9 cellular contexts compared by ENCODE assay signal in the genomic region with DNA sequence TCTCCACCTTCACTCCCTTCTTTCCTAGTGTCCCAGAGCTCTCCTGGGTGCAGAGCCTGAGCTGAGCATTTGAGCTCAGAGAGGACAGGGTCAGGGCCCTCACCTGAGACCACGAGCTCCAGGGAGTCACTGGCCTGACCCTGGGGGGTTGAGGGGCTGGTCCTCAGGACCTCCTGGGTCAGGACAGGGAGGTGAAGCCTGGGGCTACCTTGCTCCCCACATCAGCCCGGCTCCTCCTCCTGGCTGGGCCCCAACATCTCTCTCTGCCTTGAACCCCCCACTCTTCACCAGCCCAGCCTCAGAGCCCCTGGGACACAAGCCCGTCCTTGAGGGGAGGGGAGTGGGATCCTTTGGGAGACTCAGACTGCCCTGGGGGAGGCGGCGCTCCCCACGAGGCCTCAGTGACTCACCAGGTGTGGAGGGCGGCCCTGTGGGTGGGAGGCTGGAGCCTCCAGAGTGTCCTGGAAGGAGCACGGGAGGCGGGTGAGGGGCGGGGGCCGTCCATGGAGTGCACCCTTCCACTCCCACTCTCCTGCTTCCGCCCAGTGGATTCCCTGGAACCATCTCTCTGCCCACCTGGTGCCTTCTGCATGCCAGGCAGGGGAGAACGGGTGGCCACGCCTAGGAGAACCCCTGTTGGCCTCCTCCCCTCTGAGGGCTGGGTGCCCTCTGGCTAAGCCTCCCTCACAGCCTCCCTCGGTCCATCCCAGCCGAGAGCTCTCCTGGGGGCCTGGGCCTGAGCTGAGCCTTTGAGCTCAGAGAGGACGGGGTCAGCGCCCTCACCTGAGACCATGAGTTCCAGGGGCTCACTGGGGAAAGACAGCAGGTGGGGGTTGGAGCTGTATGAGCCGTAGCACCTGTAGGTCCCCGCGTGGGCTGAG. TPM values are rescaled to one million over a fixed set of nuclear protein-coding genes. Genes with fewer than 3 reads are reported as not detected.
A peak's percentile ranks its signal among the peaks of the same experiment; 100 is the strongest.
DNase-seq lines count a peak whose midpoint lies in the region; ATAC-seq and TF ChIP-seq lines count a peak whose summit lies in the region.
"Not testable (repeated sequence)": the region's sequence is repeated elsewhere in the genome, so short reads cannot be mapped to it uniquely, and the experiment has no call there.
"Had no signal": no experiment of that assay in that cellular context is flagged by ENCODE, and none has a peak within 500 bp of the region (broad histone marks: within the 10 kb centered on the region; RNA-seq: fewer than 3 reads in every experiment).

No MANE protein-coding gene starts in this region.

- H3K27ac Mint-ChIP-seq in activated CD8-positive, alpha-beta T cell treated with anti-CD3 and anti-CD28 coated beads, Interleukin-2, amount 10 ng/mL, durations not matched to agents 7 days and 5 days; endodermal cell: not testable (repeated sequence)

- not testable (repeated sequence) for H2AFZ ChIP-seq in DND-41 (ENCODE audit: low read depth, low read length)

- H3K36me3 ChIP-seq in DND-41 (ENCODE audit: insufficient read depth, low read length); endodermal cell (ENCODE audit: control insufficient read depth, insufficient read depth, low read length); suprapubic skin: not testable (repeated sequence)

- peaks cover 25% of the 10 kb centered on the region for H3K27me3 Mint-ChIP-seq in activated CD8-positive, alpha-beta T cell treated with anti-CD3 and anti-CD28 coated beads, Interleukin-2, amount 10 ng/mL, durations not matched to agents 7 days and 5 days (ENCODE audit: low read depth)
- peaks cover 36% of the 10 kb centered on the region for H3K27me3 Mint-ChIP-seq in endodermal cell (ENCODE audit: insufficient read depth)

- DNase-seq in DND-41; activated CD8-positive, alpha-beta T cell treated with anti-CD3 and anti-CD28 coated beads, Interleukin-2, amount 10 ng/mL, durations not matched to agents 7 days and 5 days; omental fat pad (ENCODE audit: low spot score): not testable (repeated sequence)
- DNase-seq in endodermal cell, result peak; percentile 39
- peak; percentile 40 for DNase-seq in left lobe of liver (ENCODE audit: low spot score)
- peak; percentile 41 to 74 for DNase-seq in suprapubic skin (ENCODE audit: low spot score in 2 of 2)

- not testable (repeated sequence) for H3K36me3 Mint-ChIP-seq in activated CD8-positive, alpha-beta T cell treated with anti-CD3 and anti-CD28 coated beads, Interleukin-2, amount 10 ng/mL, durations not matched to agents 7 days and 5 days (ENCODE audit: low read depth); endodermal cell (ENCODE audit: low read depth)

- not testable (repeated sequence) for H3K4me3 Mint-ChIP-seq in activated CD8-positive, alpha-beta T cell treated with anti-CD3 and anti-CD28 coated beads, Interleukin-2, amount 10 ng/mL, durations not matched to agents 7 days and 5 days; endodermal cell

- H3K27ac ChIP-seq in DND-41 (ENCODE audit: low read length); endodermal cell (ENCODE audit: low read depth, low read length); suprapubic skin: not testable (repeated sequence)

- not testable (repeated sequence) for H3K9me3 ChIP-seq in DND-41 (ENCODE audit: insufficient read depth, low read length, severe bottlenecking); endodermal cell (ENCODE audit: control insufficient read depth, low read length); suprapubic skin

- POLR2A ChIA-PET in activated CD8-positive, alpha-beta T cell treated with anti-CD3 and anti-CD28 coated beads, Interleukin-2, amount 10 ng/mL, durations not matched to agents 7 days and 5 days (lab: Charles Lee), result not testable (repeated sequence)

- WGBS in endodermal cell (ENCODE audit: insufficient coverage in 1 of 2, insufficient read length in 1 of 2), 2 experiments, result 79 to 93% methylated on average over 2 to 11 of the region's 21 CpGs
- 61% methylated on average over 7 of the region's 21 CpGs for whole genome bisulfite sequencing in suprapubic skin

- ATAC-seq in DND-41 (ENCODE audit: insufficient read depth, low read depth), result 0 out of 3 replicates have a peak, but pooled peaks have one; percentile 27
- ATAC-seq in activated CD8-positive, alpha-beta T cell treated with anti-CD3 and anti-CD28 coated beads, Interleukin-2, amount 10 ng/mL, durations not matched to agents 7 days and 5 days, result peak; percentile 27
- not testable (repeated sequence) for ATAC-seq in left lobe of liver
- ATAC-seq in omental fat pad (ENCODE audit: low FRiP score), result peak; percentile 52

- H3K9me3 Mint-ChIP-seq in activated CD8-positive, alpha-beta T cell treated with anti-CD3 and anti-CD28 coated beads, Interleukin-2, amount 10 ng/mL, durations not matched to agents 7 days and 5 days (ENCODE audit: insufficient read depth); endodermal cell: not testable (repeated sequence)

- H3K9ac ChIP-seq in DND-41 (ENCODE audit: low read depth, low read length); endodermal cell (ENCODE audit: extremely low read depth, low read length, poor library complexity, severe bottlenecking): not testable (repeated sequence)

- not testable (repeated sequence) for H3K4me1 ChIP-seq in DND-41 (ENCODE audit: insufficient read depth, low read length); endodermal cell (ENCODE audit: control insufficient read depth, insufficient read depth, low read length); suprapubic skin

- not testable (repeated sequence) for H3K27me3 ChIP-seq in DND-41 (ENCODE audit: insufficient read depth, low read length, poor library complexity); suprapubic skin
- H3K27me3 ChIP-seq in endodermal cell (ENCODE audit: control insufficient read depth, insufficient read depth, low read length, poor library complexity, severe bottlenecking), result peaks cover 15% of the 10 kb centered on the region

- not testable (repeated sequence) for H3K4me2 ChIP-seq in DND-41 (ENCODE audit: insufficient read depth, low read length)

- TF ChIP-seq EP300 in suprapubic skin (IDR thresholded peaks at IDR 0.05), result not testable (repeated sequence)

- CTCF ChIA-PET in activated CD8-positive, alpha-beta T cell treated with anti-CD3 and anti-CD28 coated beads, Interleukin-2, amount 10 ng/mL, durations not matched to agents 7 days and 5 days (lab: Charles Lee), result not testable (repeated sequence)

- not testable (repeated sequence) for H3K4me1 Mint-ChIP-seq in activated CD8-positive, alpha-beta T cell treated with anti-CD3 and anti-CD28 coated beads, Interleukin-2, amount 10 ng/mL, durations not matched to agents 7 days and 5 days (ENCODE audit: low read depth); endodermal cell

- TF ChIP-seq CTCF in DND-41 (IDR thresholded peaks at IDR 0.05; ENCODE audit: borderline replicate concordance, extremely low read depth, low read length, poor library complexity, severe bottlenecking); endodermal cell (conservative IDR thresholded peaks at IDR 0.05); omental fat pad (IDR thresholded peaks at IDR 0.05); suprapubic skin (IDR thresholded peaks at IDR 0.05): not testable (repeated sequence)

- TF ChIP-seq POLR2A in suprapubic skin (IDR thresholded peaks at IDR 0.05), result not testable (repeated sequence)

- not testable (repeated sequence) for H4K20me1 ChIP-seq in DND-41 (ENCODE audit: insufficient read depth, low read length)

- not testable (repeated sequence) for H3K79me2 ChIP-seq in DND-41 (ENCODE audit: insufficient read depth, low read length)

- H3K4me3 ChIP-seq in DND-41 (ENCODE audit: low read depth in 1 of 2, low read length in 2 of 2); endodermal cell (ENCODE audit: low read length); suprapubic skin: not testable (repeated sequence)

RNA-seq across cellular contexts. Expression of a gene that starts 2.9 kb away (rescaled TPM):
- under 1 TPM in 1 of 2 experiments, not detected in 1; 0.18 TPM for total RNA-seq in activated CD8-positive, alpha-beta T cell treated with anti-CD3 and anti-CD28 coated beads, Interleukin-2, amount 10 ng/mL, durations not matched to agents 7 days and 5 days
- total RNA-seq in endodermal cell, result not detected
- polyA plus RNA-seq in endodermal cell (2013, experiment 1 of 2), result not detected
- not detected for polyA plus RNA-seq in endodermal cell (2013, experiment 2 of 2)
- total RNA-seq in left lobe of liver, result 0.75 TPM
- total RNA-seq in omental fat pad, result 10 to 100 TPM in 1 of 4 donors, 1 to 10 TPM in 3; 2.1 to 13.6 (median 7.3) TPM
- total RNA-seq in suprapubic skin, result under 1 TPM in 1 of 4 donors, not detected in 3; 0.51 TPM
- total RNA-seq: Caco-2, MCF 10A, RPMI7951 had no signal

RNA-seq across cellular contexts. Expression of a gene that starts 16.9 kb away (rescaled TPM):
- total RNA-seq in activated CD8-positive, alpha-beta T cell treated with anti-CD3 and anti-CD28 coated beads, Interleukin-2, amount 10 ng/mL, durations not matched to agents 7 days and 5 days, result 1 to 10 TPM; 1.1 to 1.5 TPM
- total RNA-seq in endodermal cell (not detected), left lobe of liver (1.2 TPM), omental fat pad (100 to 1,000 TPM in 1 of 4 donors, 10 to 100 TPM in 3; 11.7 to 135 (median 71.5) TPM), suprapubic skin (1 to 10 TPM in 3 of 4 donors, under 1 TPM in 1; 0.34 to 5.7 (median 2.9) TPM)
- not detected for polyA plus RNA-seq in endodermal cell (2013, experiment 1 of 2)
- polyA plus RNA-seq in endodermal cell (2013, experiment 2 of 2), result not detected
- total RNA-seq: Caco-2, MCF 10A, RPMI7951 had no signal

RNA-seq across cellular contexts. Expression of a gene that starts 17.3 kb away (rescaled TPM):
- total RNA-seq in activated CD8-positive, alpha-beta T cell treated with anti-CD3 and anti-CD28 coated beads, Interleukin-2, amount 10 ng/mL, durations not matched to agents 7 days and 5 days, result not detected
- total RNA-seq in endodermal cell (not detected), left lobe of liver (8.7 TPM), omental fat pad (10 to 100 TPM; 24.0 to 75.5 (median 39.4) TPM), suprapubic skin (1 to 10 TPM in 2 of 4 donors, under 1 TPM in 2; 0.68 to 3.4 (median 2.0) TPM)
- not detected for polyA plus RNA-seq in endodermal cell (2013, experiment 1 of 2)
- polyA plus RNA-seq in endodermal cell (2013, experiment 2 of 2), result not detected
- total RNA-seq: Caco-2, MCF 10A, RPMI7951 had no signal

RNA-seq across cellular contexts. Expression of a gene that starts 39.1 kb away (rescaled TPM):
- 1,000 to 10,000 TPM; 1,244 to 1,253 TPM for total RNA-seq in activated CD8-positive, alpha-beta T cell treated with anti-CD3 and anti-CD28 coated beads, Interleukin-2, amount 10 ng/mL, durations not matched to agents 7 days and 5 days
- total RNA-seq in endodermal cell (1,000 to 10,000 TPM; 1,302 to 1,460 TPM), left lobe of liver (482 TPM), omental fat pad (1,000 to 10,000 TPM; 1,567 to 2,105 (median 1,838) TPM), suprapubic skin (1,000 to 10,000 TPM; 1,403 to 3,061 (median 2,817) TPM)
- 1,601 TPM for polyA plus RNA-seq in endodermal cell (2013, experiment 1 of 2)
- polyA plus RNA-seq in endodermal cell (2013, experiment 2 of 2), result 1,537 TPM

RNA-seq across cellular contexts. Expression of a gene that starts 41.2 kb away (rescaled TPM):
- total RNA-seq in activated CD8-positive, alpha-beta T cell treated with anti-CD3 and anti-CD28 coated beads, Interleukin-2, amount 10 ng/mL, durations not matched to agents 7 days and 5 days, result not detected
- total RNA-seq in endodermal cell (not detected), left lobe of liver (1.7 TPM), omental fat pad (10 to 100 TPM in 2 of 4 donors, 1 to 10 TPM in 2; 3.5 to 15.4 (median 10.1) TPM), suprapubic skin (under 1 TPM in 3 of 4 donors, not detected in 1; 0.38 to 0.80 (median 0.64) TPM)
- polyA plus RNA-seq in endodermal cell (2013, experiment 1 of 2), result not detected
- polyA plus RNA-seq in endodermal cell (2013, experiment 2 of 2), result not detected
- total RNA-seq: Caco-2, MCF 10A, RPMI7951 had no signal
